25 cellular contexts compared by ENCODE assay signal in genomic region chr1:100611086-100611485, GRCh38.
"Had no signal": no experiment of that assay in that cellular context is flagged by ENCODE, and none has a peak within 500 bp of the region (broad histone marks: within the 10 kb centered on the region; RNA-seq: fewer than 3 reads in every experiment).

No MANE protein-coding gene starts in this region.

- H3K27ac ChIP-seq: esophagus muscularis mucosa, heart right ventricle, left lung, ovary, psoas muscle, sigmoid colon, stomach, thyroid gland had no signal

- ATAC-seq: effector memory CD8-positive, alpha-beta T cell; heart right ventricle; left cardiac atrium; left lung; naive thymus-derived CD4-positive, alpha-beta T cell; psoas muscle; right cardiac atrium; stimulated activated effector memory CD8-positive, alpha-beta T cell treated with anti-CD3 and anti-CD28 coated beads, Interleukin-12 subunit alpha, Interleukin-12 subunit beta, amount 100 ng/mL, for 72 hours had no signal

- H3K27ac Mint-ChIP-seq: effector memory CD8-positive, alpha-beta T cell; naive thymus-derived CD4-positive, alpha-beta T cell; stimulated activated effector memory CD8-positive, alpha-beta T cell treated with anti-CD3 and anti-CD28 coated beads, Interleukin-12 subunit alpha, Interleukin-12 subunit beta, amount 100 ng/mL, for 72 hours; type B pancreatic cell had no signal

- H3K9me3 Mint-ChIP-seq: effector memory CD8-positive, alpha-beta T cell; naive thymus-derived CD4-positive, alpha-beta T cell; stimulated activated effector memory CD8-positive, alpha-beta T cell treated with anti-CD3 and anti-CD28 coated beads, Interleukin-12 subunit alpha, Interleukin-12 subunit beta, amount 100 ng/mL, for 72 hours; type B pancreatic cell had no signal

- H3K27me3 Mint-ChIP-seq: type B pancreatic cell had no signal

- H3K36me3 ChIP-seq: esophagus muscularis mucosa, heart right ventricle, left lung, ovary, sigmoid colon, stomach, thyroid gland had no signal

- H3K4me1 ChIP-seq: esophagus muscularis mucosa, left lung, psoas muscle, sigmoid colon, stomach, thyroid gland had no signal

- H3K9me3 ChIP-seq: esophagus muscularis mucosa, heart right ventricle, left lung, ovary, psoas muscle, sigmoid colon, stomach, thyroid gland had no signal

- DNase-seq: cortex of kidney; effector memory CD8-positive, alpha-beta T cell; foreskin melanocyte; glutamatergic neuron; heart right ventricle; hippocampal formation; left cardiac atrium; left lung; mesendoderm; midbrain; naive thymus-derived CD4-positive, alpha-beta T cell; occipital lobe; ovary; posterior cingulate gyrus; psoas muscle; right cardiac atrium; sigmoid colon; stimulated activated CD4-positive, alpha-beta T cell treated with anti-CD3 and anti-CD28 coated beads, Interleukin-2, amount 100 ng/mL, for 24 hours; stimulated activated CD4-positive, alpha-beta T cell treated with anti-CD3 and anti-CD28 coated beads, Interleukin-4, amount 100 ng/mL, for 24 hours; stimulated activated naive CD4-positive, alpha-beta T cell treated with Interleukin-2 at 50 U/mL for 16 hours; stomach; thyroid gland had no signal

- H3K27me3 ChIP-seq: esophagus muscularis mucosa, heart right ventricle, left lung, ovary, sigmoid colon, stomach, thyroid gland had no signal

- H3K36me3 Mint-ChIP-seq: naive thymus-derived CD4-positive, alpha-beta T cell; stimulated activated effector memory CD8-positive, alpha-beta T cell treated with anti-CD3 and anti-CD28 coated beads, Interleukin-12 subunit alpha, Interleukin-12 subunit beta, amount 100 ng/mL, for 72 hours; type B pancreatic cell had no signal

- H3K4me3 ChIP-seq: esophagus muscularis mucosa, heart right ventricle, left lung, ovary, psoas muscle, sigmoid colon, stomach, thyroid gland had no signal

- H3K4me3 Mint-ChIP-seq: effector memory CD8-positive, alpha-beta T cell; naive thymus-derived CD4-positive, alpha-beta T cell; stimulated activated effector memory CD8-positive, alpha-beta T cell treated with anti-CD3 and anti-CD28 coated beads, Interleukin-12 subunit alpha, Interleukin-12 subunit beta, amount 100 ng/mL, for 72 hours; type B pancreatic cell had no signal
